23 cellular contexts compared by ENCODE assay signal in genomic region chr7:44709011-44709915, GRCh38. TPM values are rescaled to one million over a fixed set of nuclear protein-coding genes. Genes with fewer than 3 reads are reported as not detected.
DNase-seq lines count a peak whose midpoint lies in the region; ATAC-seq and TF ChIP-seq lines count a peak whose summit lies in the region.
"Had no signal": no experiment of that assay in that cellular context is flagged by ENCODE, and none has a peak within 500 bp of the region (broad histone marks: within the 10 kb centered on the region; RNA-seq: fewer than 3 reads in every experiment).

No MANE protein-coding gene starts in this region.

- CTCF ChIA-PET in SK-N-SH (lab: Yijun Ruan, JAX): interaction anchor here (0.8 kb wide), 1 partner anchor 9 kb away, joined by 3 read pairs; no protein-coding TSS in a partner anchor

- H3K27me3 ChIP-seq in SK-N-SH (ENCODE audit: insufficient read depth) (no peaks in the 10 kb centered on the region), neural progenitor cell (no peaks in the 10 kb centered on the region)
- H3K27me3 ChIP-seq: adrenal gland, SJSA1 had no signal

- WGBS in SK-N-SH (ENCODE audit: low lambda C conversion rate): 93% methylated on average over 16 of the region's 19 CpGs

- TF ChIP-seq RAD21 in SK-N-SH (IDR thresholded peaks at IDR 0.05; ENCODE audit: low read length): no peak

- peak overlapping the region; percentile 63 for H3K27ac Mint-ChIP-seq in central memory CD8-positive, alpha-beta T cell (ENCODE audit: low read depth)
- H3K27ac Mint-ChIP-seq in progenitor cell of endocrine pancreas: peak overlapping the region; percentile 85
- H3K27ac Mint-ChIP-seq in neural progenitor cell: no peak overlapping the region
- H3K27ac Mint-ChIP-seq: T-helper 2 cell treated with Interferon-gamma antibody and Interleukin-4, amounts not matched to agents 5 μg/mL and 100 μg/mL, for 36 hours had no signal

- H3K4me1 ChIP-seq in SK-N-SH (ENCODE audit: control insufficient read depth in 1 of 2, insufficient read depth in 2 of 2, low read depth in 1 of 2, low read length in 1 of 2) (no peaks in the 10 kb centered on the region; a peak in 1 of 4 replicates), neural progenitor cell (no peaks in the 10 kb centered on the region)
- H3K4me1 ChIP-seq: adrenal gland, SJSA1 had no signal

- POLR2A ChIA-PET in SK-N-SH (lab: Yijun Ruan, JAX): no interaction called here

- peaks cover 15% of the 10 kb centered on the region for H3K36me3 Mint-ChIP-seq in central memory CD8-positive, alpha-beta T cell (ENCODE audit: insufficient read depth)
- H3K36me3 Mint-ChIP-seq in progenitor cell of endocrine pancreas (ENCODE audit: insufficient read depth) (peaks cover 15% of the 10 kb centered on the region), neural progenitor cell (peaks cover 18% of the 10 kb centered on the region)
- H3K36me3 Mint-ChIP-seq: naive B cell had no signal

- H3K9ac ChIP-seq in SK-N-SH (no peak overlapping the region), neural progenitor cell (no peak overlapping the region)

- no peaks in the 10 kb centered on the region for H3K27me3 Mint-ChIP-seq in central memory CD8-positive, alpha-beta T cell
- no peaks in the 10 kb centered on the region for H3K27me3 Mint-ChIP-seq in progenitor cell of endocrine pancreas
- peaks cover 4% of the 10 kb centered on the region for H3K27me3 Mint-ChIP-seq in neural progenitor cell (ENCODE audit: insufficient read depth, low read depth)
- H3K27me3 Mint-ChIP-seq: naive B cell had no signal

- H3K36me3 ChIP-seq in SK-N-SH (replicated peaks in 1 of 2; ENCODE audit: control insufficient read depth in 1 of 2, insufficient read depth in 2 of 2, low read length in 1 of 2) (peaks cover 4 to 26% of the 10 kb centered on the region in 2 experiments), neural progenitor cell (no peaks in the 10 kb centered on the region)

- peaks cover 11% of the 10 kb centered on the region for H3K4me1 Mint-ChIP-seq in central memory CD8-positive, alpha-beta T cell
- H3K4me1 Mint-ChIP-seq in progenitor cell of endocrine pancreas (ENCODE audit: low read depth) (peaks cover 22% of the 10 kb centered on the region), neural progenitor cell (peaks cover 3% of the 10 kb centered on the region)

- H3K4me3 ChIP-seq in SK-N-SH (ENCODE audit: low read depth in 2 of 2, low read length in 1 of 2): no peak overlapping the region
- H3K4me3 ChIP-seq in neural progenitor cell: no peak overlapping the region
- H3K4me3 ChIP-seq: adrenal gland, SJSA1, thoracic aorta had no signal

- no peaks in the 10 kb centered on the region for H3K9me2 ChIP-seq in SK-N-SH

- H3K79me2 ChIP-seq in SK-N-SH (ENCODE audit: insufficient read depth): no peaks in the 10 kb centered on the region
- H3K79me2 ChIP-seq in neural progenitor cell (ENCODE audit: low read depth): no peaks in the 10 kb centered on the region

- TF ChIP-seq EP300 in SK-N-SH (IDR thresholded peaks at IDR 0.05; ENCODE audit: borderline replicate concordance in 1 of 2, low read depth in 1 of 2, low read length in 1 of 2): no peak

- H3K27ac ChIP-seq in SK-N-SH (ENCODE audit: low read depth in 2 of 2, low read length in 1 of 2): no peak overlapping the region
- H3K27ac ChIP-seq in neural progenitor cell: no peak overlapping the region
- H3K27ac ChIP-seq: 22Rv1, HL-60, SJSA1, thoracic aorta, WERI-Rb-1 had no signal

- H3K9me3 Mint-ChIP-seq in central memory CD8-positive, alpha-beta T cell: no peaks in the 10 kb centered on the region
- H3K9me3 Mint-ChIP-seq in progenitor cell of endocrine pancreas (ENCODE audit: low read depth): no peaks in the 10 kb centered on the region
- H3K9me3 Mint-ChIP-seq in neural progenitor cell: no peaks in the 10 kb centered on the region
- H3K9me3 Mint-ChIP-seq: T-helper 2 cell treated with Interferon-gamma antibody and Interleukin-4, amounts not matched to agents 5 μg/mL and 100 μg/mL, for 36 hours had no signal

- TF ChIP-seq CTCF in SK-N-SH (IDR thresholded peaks at IDR 0.05): no peak
- TF ChIP-seq CTCF in GM10266 (IDR thresholded peaks at IDR 0.05; ENCODE audit: control insufficient read depth, insufficient read depth, low read depth, missing control alignments): no peak
- no peak for TF ChIP-seq CTCF in progenitor cell of endocrine pancreas (IDR thresholded peaks at IDR 0.05; ENCODE audit: unreplicated experiment)
- TF ChIP-seq CTCF in neural progenitor cell (IDR thresholded peaks at IDR 0.05): no peak

- H3F3A ChIP-seq in SK-N-SH (replicated peaks; ENCODE audit: insufficient read depth): peaks cover 5% of the 10 kb centered on the region
- no peaks in the 10 kb centered on the region for H3F3A ChIP-seq in neural progenitor cell (ENCODE audit: low read depth)

- ATAC-seq in SK-N-SH treated with all-trans-retinoic acid at 6 μM for 48 hours (no peak), HG03469 (IDR thresholded peaks at IDR 0.05; ENCODE audit: unreplicated experiment) (no peak)
- ATAC-seq in central memory CD8-positive, alpha-beta T cell (replicated peaks; ENCODE audit: extremely low read depth, poor library complexity, severe bottlenecking): no peak

- no peak overlapping the region for H3K4me3 Mint-ChIP-seq in central memory CD8-positive, alpha-beta T cell
- no peak overlapping the region for H3K4me3 Mint-ChIP-seq in progenitor cell of endocrine pancreas (ENCODE audit: low read depth)
- no peak overlapping the region for H3K4me3 Mint-ChIP-seq in neural progenitor cell
- H3K4me3 Mint-ChIP-seq: naive B cell; T-helper 2 cell treated with Interferon-gamma antibody and Interleukin-4, amounts not matched to agents 5 μg/mL and 100 μg/mL, for 36 hours had no signal

- H3K4me2 ChIP-seq in SK-N-SH (no peak overlapping the region), neural progenitor cell (no peak overlapping the region)

- H3K9me3 ChIP-seq in SK-N-SH (peaks cover 1% of the 10 kb centered on the region; the same call in 1 of the 2 replicates), neural progenitor cell (ENCODE audit: low read depth) (no peaks in the 10 kb centered on the region)
- H3K9me3 ChIP-seq: adrenal gland, SJSA1, thoracic aorta had no signal

- H2AFZ ChIP-seq in SK-N-SH (ENCODE audit: low read depth): no peak overlapping the region
- no peak overlapping the region for H2AFZ ChIP-seq in neural progenitor cell (replicated peaks)

- H4K20me1 ChIP-seq in SK-N-SH (ENCODE audit: insufficient read depth) (no peaks in the 10 kb centered on the region), neural progenitor cell (ENCODE audit: low read depth) (no peaks in the 10 kb centered on the region)

- peak; percentile 39 for DNase-seq in SK-N-SH
- peak; percentile 2 for DNase-seq in GM10266 (ENCODE audit: extremely low spot score)
- no peak for DNase-seq in central memory CD8-positive, alpha-beta T cell (ENCODE audit: low spot score in 2 of 2)
- DNase-seq in progenitor cell of endocrine pancreas (ENCODE audit: low spot score, unreplicated experiment): no peak
- no peak for DNase-seq in neural progenitor cell (ENCODE audit: low spot score)
- no peak for DNase-seq in iPS-NIHi7 (ENCODE audit: extremely low spot score)
- DNase-seq: activated CD8-positive, alpha-beta memory T cell treated with anti-CD3 and anti-CD28 coated beads, Interleukin-2, amount 50 U/mL, for 48 hours; activated effector memory CD4-positive, alpha-beta T cell treated with anti-CD3 and anti-CD28 coated beads, Interleukin-2, amount 50 U/mL, for 16 hours; adrenal gland; dermis blood vessel endothelial cell; DMS79 treated with DMSO at 0.1 percent for 48 hours; naive B cell; NCI-H1436; NCI-H510A; NK-92 treated with Interleukin-12 subunit alpha and Interleukin-12 subunit beta, amount 100 ng/mL, for 24 hours; WERI-Rb-1 had no signal

TF ChIP-seq in SK-N-SH, 30 proteins besides CTCF, POLR2A, EP300 and RAD21:
- TF ChIP-seq SIN3A (IDR thresholded peaks at IDR 0.05; ENCODE audit: borderline replicate concordance, low read depth, low read length) (no peak), EZH2phosphoT487 (IDR thresholded peaks at IDR 0.05; ENCODE audit: borderline replicate concordance, low read depth) (no peak), RXRA (IDR thresholded peaks at IDR 0.05; ENCODE audit: borderline replicate concordance, low read depth) (no peak), FOXM1 (IDR thresholded peaks at IDR 0.05; ENCODE audit: low read depth) (no peak), NFIC (IDR thresholded peaks at IDR 0.05; ENCODE audit: borderline replicate concordance) (no peak), FOXJ3 (CRISPR knock-in tag; IDR thresholded peaks at IDR 0.05) (no peak), NRF1 (IDR thresholded peaks at IDR 0.05; ENCODE audit: low read depth, low read length) (no peak)

TF ChIP-seq in SK-N-SH treated with all-trans-retinoic acid at 6 μM for 48 hours, 23 proteins besides CTCF, POLR2A, EP300 and RAD21 (continues in another document):
- no peak for TF ChIP-seq POU6F1 (CRISPR knock-in tag; IDR thresholded peaks at IDR 0.05; ENCODE audit: borderline replicate concordance, low read depth)
- TF ChIP-seq ZNF70 (CRISPR knock-in tag; IDR thresholded peaks at IDR 0.05): no peak
- no peak for TF ChIP-seq CSRNP3 (CRISPR knock-in tag; IDR thresholded peaks at IDR 0.05)

RNA-seq across cellular contexts. Expression of gene ZMIZ2, which starts 39.4 kb away (rescaled TPM):
- 17.8 and 18.1 TPM in 2 replicates for polyA plus RNA-seq in SK-N-SH (2012; rRNA removed)
- 4.0 and 7.0 TPM in 2 replicates for polyA plus RNA-seq in SK-N-SH (2012; cell fraction: cytosol; rRNA removed)
- polyA plus RNA-seq in SK-N-SH (2012; cell fraction: nucleus; rRNA removed): 116 and 138 TPM in 2 replicates
- total RNA-seq in progenitor cell of endocrine pancreas (217 and 222 TPM in 2 replicates), neural progenitor cell (ENCODE audit: low replicate concordance) (7.6 and 19.5 TPM in 2 replicates)

Comparison
In these comparisons a context has a peak if more than half of its experiments do, and no peak if none do; other contexts are left out.
1. DNase-seq: peak in SK-N-SH (single experiment) and GM10266 (single experiment); none in central memory CD8-positive, alpha-beta T cell (0 of 2), progenitor cell of endocrine pancreas (single experiment), neural progenitor cell (single experiment) and iPS-NIHi7 (single experiment).
2. RNA of gene ZMIZ2, which starts 39.4 kb away (total RNA-seq): 217 to 222 TPM in progenitor cell of endocrine pancreas; 7.6 to 19.5 TPM in neural progenitor cell; every median in the first group is over 10 times any median in the second.